In the genomic region with DNA sequence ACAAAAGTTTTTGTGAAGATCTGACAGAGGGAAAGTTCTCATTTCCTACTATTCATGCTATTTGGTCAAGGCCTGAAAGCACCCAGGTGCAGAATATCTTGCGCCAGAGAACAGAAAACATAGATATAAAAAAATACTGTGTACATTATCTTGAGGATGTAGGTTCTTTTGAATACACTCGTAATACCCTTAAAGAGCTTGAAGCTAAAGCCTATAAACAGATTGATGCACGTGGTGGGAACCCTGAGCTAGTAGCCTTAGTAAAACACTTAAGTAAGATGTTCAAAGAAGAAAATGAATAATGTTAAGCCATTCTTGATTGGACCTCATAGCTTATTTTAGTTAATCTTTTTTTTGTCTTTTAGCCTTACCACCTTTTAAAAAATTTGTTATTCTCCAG, we compare ENCODE assay signal across 1 cellular context.
TF ChIP-seq lines count a peak whose summit lies in the region.

No MANE protein-coding gene starts in this region.

TF ChIP-seq in GM12878, 131 proteins besides CTCF, POLR2A, EP300 and RAD21:
- TF ChIP-seq, protein P1, sequence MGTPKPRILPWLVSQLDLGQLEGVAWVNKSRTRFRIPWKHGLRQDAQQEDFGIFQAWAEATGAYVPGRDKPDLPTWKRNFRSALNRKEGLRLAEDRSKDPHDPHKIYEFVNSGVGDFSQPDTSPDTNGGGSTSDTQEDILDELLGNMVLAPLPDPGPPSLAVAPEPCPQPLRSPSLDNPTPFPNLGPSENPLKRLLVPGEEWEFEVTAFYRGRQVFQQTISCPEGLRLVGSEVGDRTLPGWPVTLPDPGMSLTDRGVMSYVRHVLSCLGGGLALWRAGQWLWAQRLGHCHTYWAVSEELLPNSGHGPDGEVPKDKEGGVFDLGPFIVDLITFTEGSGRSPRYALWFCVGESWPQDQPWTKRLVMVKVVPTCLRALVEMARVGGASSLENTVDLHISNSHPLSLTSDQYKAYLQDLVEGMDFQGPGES (IDR thresholded peaks at IDR 0.05), result no peak
- no peak for TF ChIP-seq YY1 (IDR thresholded peaks at IDR 0.05; ENCODE audit: low read depth, low read length)
- TF ChIP-seq RBBP5 (conservative IDR thresholded peaks at IDR 0.05), result no peak
- TF ChIP-seq POLR2AphosphoS5 (IDR thresholded peaks at IDR 0.05; ENCODE audit: low read length), result no peak
